Comparison of ENCODE assay signal across 2 cellular contexts in the genomic region with DNA sequence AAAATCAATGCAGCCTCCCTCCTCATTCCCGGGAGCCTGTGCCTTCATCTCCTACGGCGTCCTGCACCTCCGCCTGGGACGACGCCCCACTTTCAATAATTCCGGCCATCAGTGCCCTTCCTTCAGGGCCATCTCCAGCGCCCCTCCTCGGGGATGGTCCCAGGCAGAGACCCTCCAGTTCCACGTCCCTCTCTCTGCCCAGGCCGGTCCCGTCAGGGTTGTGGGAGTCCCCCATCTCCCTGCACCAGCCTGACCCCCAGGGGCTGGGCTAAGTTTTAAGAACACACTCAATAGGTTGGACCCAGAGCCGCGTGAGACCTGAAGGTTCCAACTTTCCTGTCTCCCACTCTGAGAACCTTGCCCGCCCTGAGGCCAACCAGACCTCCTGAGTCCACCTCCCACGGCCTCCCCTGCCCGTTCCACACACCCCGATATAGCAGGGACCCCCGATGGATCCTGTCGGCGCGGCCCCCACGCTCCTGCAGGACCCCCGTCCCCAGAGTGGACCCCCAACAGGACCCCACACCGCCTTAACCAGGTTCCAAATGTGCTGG.
A peak's percentile ranks its signal among the peaks of the same experiment; 100 is the strongest.
TF ChIP-seq lines count a peak whose summit lies in the region.

No MANE protein-coding gene starts in this region.

TF ChIP-seq in WTC11, 78 proteins besides CTCF, POLR2A, EP300 and RAD21:
- TF ChIP-seq, protein P1, sequence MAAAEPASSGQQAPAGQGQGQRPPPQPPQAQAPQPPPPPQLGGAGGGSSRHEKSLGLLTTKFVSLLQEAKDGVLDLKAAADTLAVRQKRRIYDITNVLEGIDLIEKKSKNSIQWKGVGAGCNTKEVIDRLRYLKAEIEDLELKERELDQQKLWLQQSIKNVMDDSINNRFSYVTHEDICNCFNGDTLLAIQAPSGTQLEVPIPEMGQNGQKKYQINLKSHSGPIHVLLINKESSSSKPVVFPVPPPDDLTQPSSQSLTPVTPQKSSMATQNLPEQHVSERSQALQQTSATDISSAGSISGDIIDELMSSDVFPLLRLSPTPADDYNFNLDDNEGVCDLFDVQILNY (CRISPR knock-in tag; IDR thresholded peaks at IDR 0.05), result no peak
- TF ChIP-seq TCF7 (CRISPR knock-in tag; IDR thresholded peaks at IDR 0.05; ENCODE audit: low read depth) (no peak), SMAD4 (CRISPR knock-in tag; IDR thresholded peaks at IDR 0.05) (no peak), NR3C1 (CRISPR knock-in tag; conservative IDR thresholded peaks at IDR 0.05; ENCODE audit: low read depth) (no peak), ZNF219 (CRISPR knock-in tag; IDR thresholded peaks at IDR 0.05; ENCODE audit: borderline replicate concordance) (no peak), RORB (CRISPR knock-in tag; IDR thresholded peaks at IDR 0.05) (no peak), NFYB (CRISPR knock-in tag; conservative IDR thresholded peaks at IDR 0.05; ENCODE audit: low read depth) (no peak), EMX1 (CRISPR knock-in tag; IDR thresholded peaks at IDR 0.05) (no peak)
- TF ChIP-seq, protein P2, sequence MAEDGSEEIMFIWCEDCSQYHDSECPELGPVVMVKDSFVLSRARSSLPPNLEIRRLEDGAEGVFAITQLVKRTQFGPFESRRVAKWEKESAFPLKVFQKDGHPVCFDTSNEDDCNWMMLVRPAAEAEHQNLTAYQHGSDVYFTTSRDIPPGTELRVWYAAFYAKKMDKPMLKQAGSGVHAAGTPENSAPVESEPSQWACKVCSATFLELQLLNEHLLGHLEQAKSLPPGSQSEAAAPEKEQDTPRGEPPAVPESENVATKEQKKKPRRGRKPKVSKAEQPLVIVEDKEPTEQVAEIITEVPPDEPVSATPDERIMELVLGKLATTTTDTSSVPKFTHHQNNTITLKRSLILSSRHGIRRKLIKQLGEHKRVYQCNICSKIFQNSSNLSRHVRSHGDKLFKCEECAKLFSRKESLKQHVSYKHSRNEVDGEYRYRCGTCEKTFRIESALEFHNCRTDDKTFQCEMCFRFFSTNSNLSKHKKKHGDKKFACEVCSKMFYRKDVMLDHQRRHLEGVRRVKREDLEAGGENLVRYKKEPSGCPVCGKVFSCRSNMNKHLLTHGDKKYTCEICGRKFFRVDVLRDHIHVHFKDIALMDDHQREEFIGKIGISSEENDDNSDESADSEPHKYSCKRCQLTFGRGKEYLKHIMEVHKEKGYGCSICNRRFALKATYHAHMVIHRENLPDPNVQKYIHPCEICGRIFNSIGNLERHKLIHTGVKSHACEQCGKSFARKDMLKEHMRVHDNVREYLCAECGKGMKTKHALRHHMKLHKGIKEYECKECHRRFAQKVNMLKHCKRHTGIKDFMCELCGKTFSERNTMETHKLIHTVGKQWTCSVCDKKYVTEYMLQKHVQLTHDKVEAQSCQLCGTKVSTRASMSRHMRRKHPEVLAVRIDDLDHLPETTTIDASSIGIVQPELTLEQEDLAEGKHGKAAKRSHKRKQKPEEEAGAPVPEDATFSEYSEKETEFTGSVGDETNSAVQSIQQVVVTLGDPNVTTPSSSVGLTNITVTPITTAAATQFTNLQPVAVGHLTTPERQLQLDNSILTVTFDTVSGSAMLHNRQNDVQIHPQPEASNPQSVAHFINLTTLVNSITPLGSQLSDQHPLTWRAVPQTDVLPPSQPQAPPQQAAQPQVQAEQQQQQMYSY (CRISPR knock-in tag; IDR thresholded peaks at IDR 0.05), result no peak

TF ChIP-seq in HepG2, 621 proteins besides CTCF, POLR2A, EP300 and RAD21:
- TF ChIP-seq AGO1 (IDR thresholded peaks at IDR 0.05; ENCODE audit: low read depth, low read length, poor library complexity, severe bottlenecking), result peak; percentile 24
- TF ChIP-seq LCORL (IDR thresholded peaks at IDR 0.05), result no peak
- 0 out of 2 replicates have a peak, but pooled peaks have one; percentile 13 for TF ChIP-seq LCORL (CRISPR knock-in tag; IDR thresholded peaks at IDR 0.05)
- TF ChIP-seq, protein P3, sequence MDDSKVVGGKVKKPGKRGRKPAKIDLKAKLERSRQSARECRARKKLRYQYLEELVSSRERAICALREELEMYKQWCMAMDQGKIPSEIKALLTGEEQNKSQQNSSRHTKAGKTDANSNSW (CRISPR knock-in tag; IDR thresholded peaks at IDR 0.05; ENCODE audit: borderline replicate concordance), result no peak
- 0 out of 2 replicates have a peak, but pooled peaks have one; percentile 30 for TF ChIP-seq MEIS1 (CRISPR knock-in tag; IDR thresholded peaks at IDR 0.05; ENCODE audit: borderline replicate concordance)
- TF ChIP-seq KLF12 (CRISPR knock-in tag; IDR thresholded peaks at IDR 0.05; ENCODE audit: borderline replicate concordance), result 0 out of 2 replicates have a peak, but pooled peaks have one; percentile 10
- TF ChIP-seq, protein P4, sequence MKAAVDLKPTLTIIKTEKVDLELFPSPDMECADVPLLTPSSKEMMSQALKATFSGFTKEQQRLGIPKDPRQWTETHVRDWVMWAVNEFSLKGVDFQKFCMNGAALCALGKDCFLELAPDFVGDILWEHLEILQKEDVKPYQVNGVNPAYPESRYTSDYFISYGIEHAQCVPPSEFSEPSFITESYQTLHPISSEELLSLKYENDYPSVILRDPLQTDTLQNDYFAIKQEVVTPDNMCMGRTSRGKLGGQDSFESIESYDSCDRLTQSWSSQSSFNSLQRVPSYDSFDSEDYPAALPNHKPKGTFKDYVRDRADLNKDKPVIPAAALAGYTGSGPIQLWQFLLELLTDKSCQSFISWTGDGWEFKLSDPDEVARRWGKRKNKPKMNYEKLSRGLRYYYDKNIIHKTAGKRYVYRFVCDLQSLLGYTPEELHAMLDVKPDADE (CRISPR knock-in tag; IDR thresholded peaks at IDR 0.05), result 0 out of 2 replicates have a peak, but pooled peaks have one; percentile 8
- TF ChIP-seq AGO2 (optimal IDR thresholded peaks at IDR 0.05; ENCODE audit: low read depth, low read length), result peak; percentile 43
- TF ChIP-seq, protein P5, sequence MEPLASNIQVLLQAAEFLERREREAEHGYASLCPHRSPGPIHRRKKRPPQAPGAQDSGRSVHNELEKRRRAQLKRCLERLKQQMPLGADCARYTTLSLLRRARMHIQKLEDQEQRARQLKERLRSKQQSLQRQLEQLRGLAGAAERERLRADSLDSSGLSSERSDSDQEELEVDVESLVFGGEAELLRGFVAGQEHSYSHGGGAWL (CRISPR knock-in tag; IDR thresholded peaks at IDR 0.05), result 0 out of 2 replicates have a peak, but pooled peaks have one; percentile 22
- TF ChIP-seq ZNF570 (CRISPR knock-in tag; IDR thresholded peaks at IDR 0.05; ENCODE audit: borderline replicate concordance), result no peak
- peak; percentile 10; the same call in 1 of the 2 replicates for TF ChIP-seq ZNF772 (CRISPR knock-in tag; IDR thresholded peaks at IDR 0.05)
- 0 out of 2 replicates have a peak, but pooled peaks have one; percentile 13 for TF ChIP-seq ZNF343 (CRISPR knock-in tag; IDR thresholded peaks at IDR 0.05)
- TF ChIP-seq, protein P6, sequence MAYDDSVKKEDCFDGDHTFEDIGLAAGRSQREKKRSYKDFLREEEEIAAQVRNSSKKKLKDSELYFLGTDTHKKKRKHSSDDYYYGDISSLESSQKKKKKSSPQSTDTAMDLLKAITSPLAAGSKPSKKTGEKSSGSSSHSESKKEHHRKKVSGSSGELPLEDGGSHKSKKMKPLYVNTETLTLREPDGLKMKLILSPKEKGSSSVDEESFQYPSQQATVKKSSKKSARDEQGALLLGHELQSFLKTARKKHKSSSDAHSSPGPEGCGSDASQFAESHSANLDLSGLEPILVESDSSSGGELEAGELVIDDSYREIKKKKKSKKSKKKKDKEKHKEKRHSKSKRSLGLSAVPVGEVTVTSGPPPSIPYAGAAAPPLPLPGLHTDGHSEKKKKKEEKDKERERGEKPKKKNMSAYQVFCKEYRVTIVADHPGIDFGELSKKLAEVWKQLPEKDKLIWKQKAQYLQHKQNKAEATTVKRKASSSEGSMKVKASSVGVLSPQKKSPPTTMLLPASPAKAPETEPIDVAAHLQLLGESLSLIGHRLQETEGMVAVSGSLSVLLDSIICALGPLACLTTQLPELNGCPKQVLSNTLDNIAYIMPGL (CRISPR knock-in tag; IDR thresholded peaks at IDR 0.05; ENCODE audit: borderline replicate concordance in 1 of 2, low read depth in 1 of 2), result 0 out of 4 replicates have a peak, but pooled peaks of 1 of the 2 experiments have one; percentile 10
- TF ChIP-seq ZNF746 (CRISPR knock-in tag; IDR thresholded peaks at IDR 0.05), result peak; percentile 32; the same call in 1 of the 2 replicates
- TF ChIP-seq, protein P7, sequence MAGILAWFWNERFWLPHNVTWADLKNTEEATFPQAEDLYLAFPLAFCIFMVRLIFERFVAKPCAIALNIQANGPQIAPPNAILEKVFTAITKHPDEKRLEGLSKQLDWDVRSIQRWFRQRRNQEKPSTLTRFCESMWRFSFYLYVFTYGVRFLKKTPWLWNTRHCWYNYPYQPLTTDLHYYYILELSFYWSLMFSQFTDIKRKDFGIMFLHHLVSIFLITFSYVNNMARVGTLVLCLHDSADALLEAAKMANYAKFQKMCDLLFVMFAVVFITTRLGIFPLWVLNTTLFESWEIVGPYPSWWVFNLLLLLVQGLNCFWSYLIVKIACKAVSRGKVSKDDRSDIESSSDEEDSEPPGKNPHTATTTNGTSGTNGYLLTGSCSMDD (CRISPR knock-in tag; IDR thresholded peaks at IDR 0.05), result no peak
- TF ChIP-seq ZSCAN31 (CRISPR knock-in tag; IDR thresholded peaks at IDR 0.05; ENCODE audit: low read depth), result 0 out of 2 replicates have a peak, but pooled peaks have one; percentile 45
- no peak for TF ChIP-seq SPEN (CRISPR knock-in tag; IDR thresholded peaks at IDR 0.05; ENCODE audit: low read depth)
- no peak for TF ChIP-seq TBL1XR1 (IDR thresholded peaks at IDR 0.05; ENCODE audit: borderline replicate concordance, low read length, partially characterized antibody)
- TF ChIP-seq, protein P8, sequence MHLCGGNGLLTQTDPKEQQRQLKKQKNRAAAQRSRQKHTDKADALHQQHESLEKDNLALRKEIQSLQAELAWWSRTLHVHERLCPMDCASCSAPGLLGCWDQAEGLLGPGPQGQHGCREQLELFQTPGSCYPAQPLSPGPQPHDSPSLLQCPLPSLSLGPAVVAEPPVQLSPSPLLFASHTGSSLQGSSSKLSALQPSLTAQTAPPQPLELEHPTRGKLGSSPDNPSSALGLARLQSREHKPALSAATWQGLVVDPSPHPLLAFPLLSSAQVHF (CRISPR knock-in tag; IDR thresholded peaks at IDR 0.05), result no peak
- peak; percentile 26 for TF ChIP-seq RBM39 (IDR thresholded peaks at IDR 0.05; ENCODE audit: low read depth, low read length, poor library complexity, severe bottlenecking)
- TF ChIP-seq GTF2F1 (IDR thresholded peaks at IDR 0.05; ENCODE audit: low read length), result no peak
- TF ChIP-seq MAZ (IDR thresholded peaks at IDR 0.05; ENCODE audit: borderline replicate concordance, low read depth, low read length), result no peak
- 0 out of 2 replicates have a peak, but pooled peaks have one; percentile 4 for TF ChIP-seq MAZ (CRISPR knock-in tag; IDR thresholded peaks at IDR 0.05; ENCODE audit: low read depth)
- TF ChIP-seq SNRNP70 (IDR thresholded peaks at IDR 0.05; ENCODE audit: low read depth, low read length), result no peak
- TF ChIP-seq, protein P9, sequence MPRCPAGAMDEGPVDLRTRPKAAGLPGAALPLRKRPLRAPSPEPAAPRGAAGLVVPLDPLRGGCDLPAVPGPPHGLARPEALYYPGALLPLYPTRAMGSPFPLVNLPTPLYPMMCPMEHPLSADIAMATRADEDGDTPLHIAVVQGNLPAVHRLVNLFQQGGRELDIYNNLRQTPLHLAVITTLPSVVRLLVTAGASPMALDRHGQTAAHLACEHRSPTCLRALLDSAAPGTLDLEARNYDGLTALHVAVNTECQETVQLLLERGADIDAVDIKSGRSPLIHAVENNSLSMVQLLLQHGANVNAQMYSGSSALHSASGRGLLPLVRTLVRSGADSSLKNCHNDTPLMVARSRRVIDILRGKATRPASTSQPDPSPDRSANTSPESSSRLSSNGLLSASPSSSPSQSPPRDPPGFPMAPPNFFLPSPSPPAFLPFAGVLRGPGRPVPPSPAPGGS (CRISPR knock-in tag; IDR thresholded peaks at IDR 0.05), result 0 out of 2 replicates have a peak, but pooled peaks have one; percentile 31
- 0 out of 2 replicates have a peak, but pooled peaks have one; percentile 3 for TF ChIP-seq ZNF777 (CRISPR knock-in tag; IDR thresholded peaks at IDR 0.05)
- TF ChIP-seq ATRX (CRISPR knock-in tag; IDR thresholded peaks at IDR 0.05; ENCODE audit: borderline replicate concordance), result no peak
- TF ChIP-seq ZIK1 (CRISPR knock-in tag; IDR thresholded peaks at IDR 0.05; ENCODE audit: borderline replicate concordance, low read depth), result no peak
- 0 out of 2 replicates have a peak, but pooled peaks have one; percentile 21 for TF ChIP-seq ZNF766 (CRISPR knock-in tag; IDR thresholded peaks at IDR 0.05; ENCODE audit: borderline replicate concordance)
- no peak for TF ChIP-seq ZNF468 (CRISPR knock-in tag; IDR thresholded peaks at IDR 0.05)
TF ChIP-seq in HepG2: peak in this region for 17.
